In the genomic region with DNA sequence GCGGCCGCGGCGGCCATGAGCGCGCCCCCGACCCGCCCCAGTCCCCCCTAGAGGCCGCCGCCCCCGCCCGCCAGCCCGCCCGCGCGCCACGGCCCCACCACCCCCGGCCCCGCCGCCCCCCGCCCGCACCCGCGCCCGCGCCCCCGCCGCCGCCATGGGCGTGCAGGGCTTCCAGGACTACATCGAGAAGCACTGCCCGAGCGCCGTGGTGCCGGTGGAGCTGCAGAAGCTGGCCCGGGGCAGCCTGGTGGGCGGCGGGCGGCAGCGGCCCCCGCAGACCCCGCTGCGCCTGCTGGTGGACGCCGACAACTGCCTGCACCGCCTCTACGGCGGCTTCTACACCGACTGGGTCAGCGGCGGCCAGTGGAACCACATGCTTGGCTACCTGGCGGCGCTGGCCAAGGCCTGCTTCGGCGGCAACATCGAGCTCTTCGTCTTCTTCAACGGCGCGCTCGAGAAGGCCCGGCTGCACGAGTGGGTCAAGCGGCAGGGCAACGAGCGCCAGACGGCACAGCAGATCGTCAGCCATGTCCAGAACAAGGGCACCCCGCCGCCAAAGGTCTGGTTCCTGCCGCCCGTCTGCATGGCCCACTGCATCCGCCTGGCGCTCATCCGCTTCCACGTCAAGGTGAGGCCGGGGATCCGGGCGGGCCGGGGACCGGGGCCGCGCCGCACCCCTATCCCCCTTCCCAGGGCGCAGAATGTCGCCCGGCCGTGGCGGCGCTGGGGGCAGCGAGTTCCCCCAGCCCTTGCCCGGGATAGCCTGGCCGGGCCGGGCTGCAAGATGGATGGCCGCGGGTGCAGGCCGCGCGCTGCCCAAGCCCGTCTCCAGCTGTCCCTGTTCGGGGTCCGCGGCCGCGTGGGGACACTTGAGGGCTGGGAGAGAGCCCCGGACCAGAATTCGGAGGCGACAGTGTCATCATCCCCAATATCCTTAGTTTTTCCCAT, we compare ENCODE assay signal across 8 cellular contexts. TPM values are rescaled to one million over a fixed set of nuclear protein-coding genes. Genes with fewer than 3 reads are reported as not detected.
DNase-seq lines count a peak whose midpoint lies in the region; ATAC-seq, FAIRE-seq and TF ChIP-seq lines count a peak whose summit lies in the region.

No MANE protein-coding gene starts in this region.

- H3K4me3 Mint-ChIP-seq in CD8-positive, alpha-beta T cell: peak overlapping the region; percentile 90

- H3K36me3 ChIP-seq in CD8-positive, alpha-beta T cell (ENCODE audit: insufficient read depth, low read length): peaks cover 11% of the 10 kb centered on the region
- H3K36me3 ChIP-seq in neuron (ENCODE audit: insufficient read depth, low read length) (peaks cover 18% of the 10 kb centered on the region), thyroid gland (peaks cover 16 to 17% of the 10 kb centered on the region in 2 donors)

- ATAC-seq in CD8-positive, alpha-beta T cell: no peak

- H3K9me3 Mint-ChIP-seq in CD8-positive, alpha-beta T cell: no peaks in the 10 kb centered on the region

- H3K36me3 Mint-ChIP-seq in CD8-positive, alpha-beta T cell: peaks cover 37% of the 10 kb centered on the region

- DNase-seq in CD8-positive, alpha-beta T cell: peak in 6 of 7 experiments; percentile 26 to 73 (median 44)
- DNase-seq in H54 (ENCODE audit: insufficient read length, low spot score) (peak; percentile 27), OCI-M1 (lab: John Stamatoyannopoulos, UW) (peak; percentile 55), foreskin fibroblast (peak; percentile 33 to 68), thyroid gland (peak; percentile 55 to 57), inferior parietal cortex (ENCODE audit: extremely low spot score) (no peak)
- DNase-seq in activated effector memory CD4-positive, alpha-beta T cell treated with Interleukin-2 at 50 U/mL for 16 hours: peak; percentile 42

- H3K4me1 ChIP-seq in CD8-positive, alpha-beta T cell (ENCODE audit: insufficient read depth, low read length): peaks cover 23% of the 10 kb centered on the region
- peaks cover 15% of the 10 kb centered on the region for H3K4me1 ChIP-seq in neuron (ENCODE audit: insufficient read depth, low read length)
- peaks cover 29 to 30% of the 10 kb centered on the region in 2 donors for H3K4me1 ChIP-seq in thyroid gland

- CTCF ChIA-PET in CD8-positive, alpha-beta T cell (lab: Charles Lee): interaction anchor here (1.5 to 3.0 kb wide), 2 partner anchors 114 to 115 kb away, joined by 6 to 18 read pairs; no protein-coding TSS in a partner anchor

- no peaks in the 10 kb centered on the region for H3K9me3 ChIP-seq in CD8-positive, alpha-beta T cell (ENCODE audit: low read length)
- no peaks in the 10 kb centered on the region for H3K9me3 ChIP-seq in neuron (ENCODE audit: low read length)
- H3K9me3 ChIP-seq in thyroid gland: no peaks in the 10 kb centered on the region

- no peaks in the 10 kb centered on the region for H3K27me3 ChIP-seq in CD8-positive, alpha-beta T cell (ENCODE audit: insufficient read depth, low read length)
- H3K27me3 ChIP-seq in neuron (ENCODE audit: insufficient read depth, low read length) (no peaks in the 10 kb centered on the region), thyroid gland (no peaks in the 10 kb centered on the region)

- no peak overlapping the region for H2AFZ ChIP-seq in neuron (ENCODE audit: low read depth, low read length)

- POLR2A ChIA-PET in CD8-positive, alpha-beta T cell (lab: Charles Lee): interaction anchor here (0.6 to 1.3 kb wide), 5 partner anchors 12 to 153 kb away, joined by 3 read pairs; no protein-coding TSS in a partner anchor

- intact Hi-C loops in CD8-positive, alpha-beta T cell (cut with DNase I, micrococcal nuclease): loop anchor here (1.0 to 10.0 kb wide), 10 partner anchors 50 to 1157 kb away; partner anchors contain the start of genes BICD2 (in 1 of the 2), CARD19 (in 1 of the 2), CENPP (in 1 of the 2) and IARS1 (in 1 of the 2)
- intact Hi-C loops in thyroid gland (cut with DNase I): loop anchor here (5.0 to 10.0 kb wide), 2 partner anchors 125 to 317 kb away; partner anchors contain the start of genes NINJ1 and PHF2

- no peaks in the 10 kb centered on the region for H3K27me3 Mint-ChIP-seq in CD8-positive, alpha-beta T cell (ENCODE audit: low read depth)

- TF ChIP-seq CTCF in CD8-positive, alpha-beta T cell (IDR thresholded peaks at IDR 0.05): no peak
- TF ChIP-seq CTCF in foreskin fibroblast (IDR thresholded peaks at IDR 0.05; ENCODE audit: low read depth, low read length) (no peak), thyroid gland (IDR thresholded peaks at IDR 0.05) (peak in 3 of 6 experiments; percentile 18 to 28 (median 23))

- peak overlapping the region; percentile 95 for H3K27ac Mint-ChIP-seq in CD8-positive, alpha-beta T cell

- peak overlapping the region; percentile 63 for H3K4me3 ChIP-seq in CD8-positive, alpha-beta T cell (ENCODE audit: low read depth, low read length)
- H3K4me3 ChIP-seq in foreskin fibroblast (ENCODE audit: low read depth in 1 of 2, low read length in 2 of 2) (peak overlapping the region; percentile 58 to 75), neuron (ENCODE audit: low read length) (peak overlapping the region; percentile 97), thyroid gland (replicated peaks in 1 of 3) (peak overlapping the region; percentile 46 to 65 (median 56))

- peak overlapping the region; percentile 49 for H3K27ac ChIP-seq in CD8-positive, alpha-beta T cell (ENCODE audit: low read depth, low read length)
- peak overlapping the region; percentile 83 to 94 (median 93) for H3K27ac ChIP-seq in thyroid gland

- TF ChIP-seq POLR2A in H54 (IDR thresholded peaks at IDR 0.05; ENCODE audit: low read depth, low read length) (no peak), thyroid gland (IDR thresholded peaks at IDR 0.05) (peak in 1 of 2 donors; percentile 20)

- whole genome bisulfite sequencing in thyroid gland, 2 donors: 0% methylated on average over 16 to 31 of the region's 108 CpGs

- H3K4me1 Mint-ChIP-seq in CD8-positive, alpha-beta T cell (ENCODE audit: low read depth): peaks cover 55% of the 10 kb centered on the region

- FAIRE-seq in H54 (lab: Jason Lieb, UNC): no peak

RNA-seq across cellular contexts. Expression of gene FAM120A, which starts 0.6 kb away (rescaled TPM):
- 10 to 100 TPM; 39.4 to 39.7 TPM for total RNA-seq in CD8-positive, alpha-beta T cell
- 100 to 1,000 TPM in 3 of 4 donors, 10 to 100 TPM in 1; 78.1 to 118 (median 111) TPM for total RNA-seq in thyroid gland

RNA-seq across cellular contexts. Expression of gene FAM120AOS, which starts 1.3 kb away (rescaled TPM):
- total RNA-seq in CD8-positive, alpha-beta T cell: 10 to 100 TPM; 40.3 to 40.7 TPM
- total RNA-seq in thyroid gland: 10 to 100 TPM; 68.5 to 92.7 (median 80.8) TPM
